Comparison of ENCODE assay signal across 13 cellular contexts in the genomic region with DNA sequence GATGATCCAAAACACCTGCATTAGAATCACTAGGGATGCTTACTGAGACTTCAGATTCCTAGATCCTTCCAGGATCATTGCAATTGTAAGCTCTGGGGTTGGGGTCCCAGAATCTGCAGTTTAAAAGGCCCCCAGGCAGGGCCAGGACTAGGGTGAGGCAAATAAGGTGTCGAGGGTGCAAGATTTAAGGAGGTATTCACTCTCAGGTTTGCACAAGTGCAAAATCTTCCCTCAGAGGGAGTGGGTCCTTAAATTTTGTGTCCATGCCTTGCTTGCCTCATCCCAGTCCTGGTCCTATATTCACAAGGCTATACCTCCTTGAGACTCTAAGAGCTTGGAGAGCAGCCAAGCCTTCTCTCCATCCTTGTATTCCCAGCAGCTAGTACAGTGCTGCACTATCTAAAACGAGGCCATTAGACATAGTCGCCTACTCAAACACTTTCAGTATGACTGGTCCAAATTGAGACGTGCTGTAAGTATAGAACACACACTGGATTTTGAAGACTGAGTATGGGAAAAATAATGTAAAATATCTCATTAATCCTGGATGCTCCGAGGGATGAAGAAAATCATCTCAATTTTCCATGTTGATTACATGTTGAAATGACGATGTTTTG. TPM values are rescaled to one million over a fixed set of nuclear protein-coding genes. Genes with fewer than 3 reads are reported as not detected.
DNase-seq lines count a peak whose midpoint lies in the region; ATAC-seq, FAIRE-seq and TF ChIP-seq lines count a peak whose summit lies in the region.
"Had no signal": no experiment of that assay in that cellular context is flagged by ENCODE, and none has a peak within 500 bp of the region (broad histone marks: within the 10 kb centered on the region; RNA-seq: fewer than 3 reads in every experiment).

No MANE protein-coding gene starts in this region.

- H3K27me3 ChIP-seq in tibial nerve, result no peaks in the 10 kb centered on the region
- H3K27me3 ChIP-seq in right lobe of liver, result no peaks in the 10 kb centered on the region

- ATAC-seq in HG02678 (IDR thresholded peaks at IDR 0.05; ENCODE audit: unreplicated experiment) (peak; percentile 92), HG03457 (IDR thresholded peaks at IDR 0.05; ENCODE audit: unreplicated experiment) (peak; percentile 90), right lobe of liver (no peak)

- H3K4me1 ChIP-seq in tibial nerve (no peaks in the 10 kb centered on the region), right lobe of liver (no peaks in the 10 kb centered on the region)

- intact Hi-C loops in right lobe of liver (cut with DNase I), result no loop called here

- TF ChIP-seq POLR2A in GM12892 (IDR thresholded peaks at IDR 0.05; ENCODE audit: low read depth, low read length) (no peak), tibial nerve (IDR thresholded peaks at IDR 0.05) (no peak), right lobe of liver (IDR thresholded peaks at IDR 0.05) (no peak)

- no peak for DNase-seq in GM12892 (ENCODE audit: insufficient read length)
- no peak for DNase-seq in GM19239 (ENCODE audit: insufficient read length, low spot score)
- DNase-seq in substantia nigra (lab: John Stamatoyannopoulos, UW), result no peak
- no peak for DNase-seq in tibial nerve (ENCODE audit: low spot score in 2 of 2)
- DNase-seq in right lobe of liver, result no peak
- DNase-seq in midbrain (lab: John Stamatoyannopoulos, UW), result no peak
- DNase-seq: activated naive CD4-positive, alpha-beta T cell treated with anti-CD3 and anti-CD28 coated beads, Interleukin-2, amount 10 ng/mL, durations not matched to agents 7 days and 5 days; immature natural killer cell; NCI-H526 had no signal

- TF ChIP-seq EP300 in tibial nerve (IDR thresholded peaks at IDR 0.05), result no peak

- H3K27ac ChIP-seq in substantia nigra (ENCODE audit: low read depth, low read length, poor library complexity, severe bottlenecking) (no peak overlapping the region), tibial nerve (no peak overlapping the region), right lobe of liver (no peak overlapping the region)
- H3K27ac ChIP-seq: skin epidermis had no signal

- 48 to 55% methylated on average over 6 of the region's 6 CpGs for WGBS in tibial nerve, 2 donors
- 58% methylated on average over 5 of the region's 6 CpGs for WGBS in right lobe of liver (ENCODE audit: insufficient coverage, low coverage, low lambda C conversion rate, missing lambda C conversion rate)

- TF ChIP-seq CTCF in tibial nerve (IDR thresholded peaks at IDR 0.05) (no peak), right lobe of liver (IDR thresholded peaks at IDR 0.05) (no peak)

- H3K4me3 ChIP-seq in tibial nerve (no peak overlapping the region), right lobe of liver (no peak overlapping the region)
- H3K4me3 ChIP-seq: skin epidermis had no signal

- no peaks in the 10 kb centered on the region for H3K9me3 ChIP-seq in tibial nerve
- no peaks in the 10 kb centered on the region for H3K9me3 ChIP-seq in right lobe of liver

- peak; percentile 70 for FAIRE-seq in GM12892 (lab: Jason Lieb, UNC)
- peak; percentile 64 for FAIRE-seq in GM19239 (lab: Jason Lieb, UNC)
- FAIRE-seq: G401.6 had no signal

- H3K36me3 ChIP-seq in tibial nerve (peaks cover 0 to 43% (median 0%) of the 10 kb centered on the region in 3 donors), right lobe of liver (peaks cover 0 to 97% (median 38%) of the 10 kb centered on the region in 4 donors)

RNA-seq across cellular contexts. Expression of gene MREG, which starts 31.6 kb away (rescaled TPM):
- 34.5 TPM for polyA plus RNA-seq in GM12892 (2012; ENCODE audit: missing spikeins)
- total RNA-seq in tibial nerve, result 10 to 100 TPM in 1 of 4 donors, 1 to 10 TPM in 3; 2.9 to 14.6 (median 3.6) TPM
- 1 to 10 TPM; 2.0 to 9.6 (median 5.0) TPM for total RNA-seq in right lobe of liver

RNA-seq across cellular contexts. Expression of gene PECR, which starts 36.6 kb away (rescaled TPM):
- polyA plus RNA-seq in GM12892 (2012; ENCODE audit: missing spikeins), result 23.6 TPM
- 10 to 100 TPM; 12.7 to 18.8 (median 16.0) TPM for total RNA-seq in tibial nerve
- total RNA-seq in right lobe of liver, result 100 to 1,000 TPM in 3 of 6 experiments, 10 to 100 TPM in 3; 43.4 to 115 (median 80.3) TPM

RNA-seq across cellular contexts. Expression of gene TMEM169, which starts 36.7 kb away (rescaled TPM):
- 0.32 TPM for polyA plus RNA-seq in GM12892 (2012; ENCODE audit: missing spikeins)
- total RNA-seq in tibial nerve (1 to 10 TPM in 2 of 4 donors, under 1 TPM in 2; 0.59 to 2.8 (median 1.7) TPM), right lobe of liver (1 to 10 TPM in 3 of 6 experiments, under 1 TPM in 3; 0.29 to 2.7 (median 1.0) TPM)

Comparison
In these comparisons a context has a peak if more than half of its experiments do, and no peak if none do; other contexts are left out.
1. ATAC-seq: peak in HG02678 (single experiment) and HG03457 (single experiment); none in right lobe of liver (0 of 4).